Comparison of ENCODE assay signal across 1 cellular context in genomic region chr18:45560870-45561269, GRCh38.
TF ChIP-seq lines count a peak whose summit lies in the region.

No MANE protein-coding gene starts in this region.

TF ChIP-seq in K562, 482 proteins besides CTCF, POLR2A, EP300 and RAD21 (continued from another document):
- TF ChIP-seq ZBTB9 (CRISPR knock-in tag; IDR thresholded peaks at IDR 0.05), result peak; percentile 97
- TF ChIP-seq ZNF561 (CRISPR knock-in tag; conservative IDR thresholded peaks at IDR 0.05), result no peak
- no peak for TF ChIP-seq MNT (conservative IDR thresholded peaks at IDR 0.05)
- TF ChIP-seq ETV1 (tag; conservative IDR thresholded peaks at IDR 0.05; ENCODE audit: low read depth), result peak; percentile 59
- TF ChIP-seq CBX8 (IDR thresholded peaks at IDR 0.05; ENCODE audit: borderline replicate concordance, extremely low read depth, low read depth, low read length, poor library complexity, severe bottlenecking), result no peak
- no peak for TF ChIP-seq BRD9 (IDR thresholded peaks at IDR 0.05; ENCODE audit: low read depth, partially characterized antibody)
- no peak for TF ChIP-seq PRMT5 (CRISPR knock-in tag; IDR thresholded peaks at IDR 0.05)
- TF ChIP-seq ZNF316 (IDR thresholded peaks at IDR 0.05), result no peak
- no peak for TF ChIP-seq PML (IDR thresholded peaks at IDR 0.05; ENCODE audit: low read length)
- TF ChIP-seq TFE3 (CRISPR knock-in tag; IDR thresholded peaks at IDR 0.05), result no peak
- no peak for TF ChIP-seq ZSCAN29 (IDR thresholded peaks at IDR 0.05)
- no peak for TF ChIP-seq ELF1 (tag; IDR thresholded peaks at IDR 0.05)
- no peak for TF ChIP-seq NR2C1 (IDR thresholded peaks at IDR 0.05)
- no peak for TF ChIP-seq NR2C1 (tag; IDR thresholded peaks at IDR 0.05)
- TF ChIP-seq PYGO2 (tag; IDR thresholded peaks at IDR 0.05), result no peak
- no peak for TF ChIP-seq KLF1 (tag; IDR thresholded peaks at IDR 0.05)
- TF ChIP-seq ARID1B (IDR thresholded peaks at IDR 0.05), result peak; percentile 40; the same call in 1 of the 2 replicates
- TF ChIP-seq ZNF695 (CRISPR knock-in tag; IDR thresholded peaks at IDR 0.05), result no peak
- TF ChIP-seq E2F8 (IDR thresholded peaks at IDR 0.05; ENCODE audit: low read depth, partially characterized antibody), result no peak
- TF ChIP-seq RAD51 (IDR thresholded peaks at IDR 0.05; ENCODE audit: borderline replicate concordance, low read depth), result no peak
- TF ChIP-seq NEUROD1 (IDR thresholded peaks at IDR 0.05; ENCODE audit: borderline replicate concordance, low read depth, low read length, partially characterized antibody), result no peak
- TF ChIP-seq PKNOX1 (IDR thresholded peaks at IDR 0.05), result peak; percentile 13; the same call in 1 of the 2 replicates
- 0 out of 2 replicates have a peak, but pooled peaks have one; percentile 44 for TF ChIP-seq FOXJ2 (tag; IDR thresholded peaks at IDR 0.05)
